8 cellular contexts compared by ENCODE assay signal in genomic region chr21:45018131-45019075, GRCh38. TPM values are rescaled to one million over a fixed set of nuclear protein-coding genes. Genes with fewer than 3 reads are reported as not detected.
DNase-seq lines count a peak whose midpoint lies in the region; ATAC-seq and TF ChIP-seq lines count a peak whose summit lies in the region.

No MANE protein-coding gene starts in this region.

- peaks cover 36% of the 10 kb centered on the region for H3K27me3 ChIP-seq in lower lobe of right lung (ENCODE audit: low read depth)
- H3K27me3 ChIP-seq in upper lobe of right lung, result peaks cover 12% of the 10 kb centered on the region

- intact Hi-C loops in activated naive CD4-positive, alpha-beta T cell treated with anti-CD3 and anti-CD28 coated beads for 36 hours (cut with micrococcal nuclease), result no loop called here
- intact Hi-C loops in lower lobe of right lung (cut with DNase I) (no loop called here), upper lobe of right lung (cut with DNase I) (no loop called here)

- peak overlapping the region; percentile 56 for H3K4me3 Mint-ChIP-seq in activated naive CD4-positive, alpha-beta T cell treated with anti-CD3 and anti-CD28 coated beads for 36 hours
- H3K4me3 Mint-ChIP-seq in central memory CD8-positive, alpha-beta T cell, result peak overlapping the region; percentile 73

- peaks cover under 1% of the 10 kb centered on the region for H3K9me3 Mint-ChIP-seq in activated naive CD4-positive, alpha-beta T cell treated with anti-CD3 and anti-CD28 coated beads for 36 hours
- H3K9me3 Mint-ChIP-seq in central memory CD8-positive, alpha-beta T cell, result peaks cover 1% of the 10 kb centered on the region

- DNase-seq in activated naive CD4-positive, alpha-beta T cell treated with anti-CD3 and anti-CD28 coated beads for 36 hours, result no peak
- DNase-seq in activated naive CD4-positive, alpha-beta T cell (lab: John Stamatoyannopoulos, UW), result no peak
- DNase-seq in central memory CD8-positive, alpha-beta T cell (ENCODE audit: low spot score in 2 of 2), result no peak
- DNase-seq in lower lobe of right lung (peak; percentile 42), upper lobe of right lung (peak; percentile 65), GM10266 (ENCODE audit: extremely low spot score) (no peak)

- no peaks in the 10 kb centered on the region for H3K36me3 Mint-ChIP-seq in activated naive CD4-positive, alpha-beta T cell treated with anti-CD3 and anti-CD28 coated beads for 36 hours (ENCODE audit: low read depth)
- H3K36me3 Mint-ChIP-seq in central memory CD8-positive, alpha-beta T cell (ENCODE audit: insufficient read depth), result peaks cover 2% of the 10 kb centered on the region

- H3K27ac Mint-ChIP-seq in activated naive CD4-positive, alpha-beta T cell treated with anti-CD3 and anti-CD28 coated beads for 36 hours, result no peak overlapping the region
- no peak overlapping the region for H3K27ac Mint-ChIP-seq in central memory CD8-positive, alpha-beta T cell (ENCODE audit: low read depth)

- H3K4me1 ChIP-seq in lower lobe of right lung (no peaks in the 10 kb centered on the region), upper lobe of right lung (no peaks in the 10 kb centered on the region)

- no peak for TF ChIP-seq CTCF in lower lobe of right lung (IDR thresholded peaks at IDR 0.05)
- TF ChIP-seq CTCF in upper lobe of right lung (IDR thresholded peaks at IDR 0.05), result no peak
- no peak for TF ChIP-seq CTCF in GM10266 (IDR thresholded peaks at IDR 0.05; ENCODE audit: control insufficient read depth, insufficient read depth, low read depth, missing control alignments)

- H3K27ac ChIP-seq in lower lobe of right lung, result peak overlapping the region; percentile 67
- peak overlapping the region; percentile 47 for H3K27ac ChIP-seq in upper lobe of right lung

- H3K4me3 ChIP-seq in lower lobe of right lung (peak overlapping the region; percentile 45), upper lobe of right lung (peak overlapping the region; percentile 45)

- CTCF ChIA-PET in activated naive CD4-positive, alpha-beta T cell treated with anti-CD3 and anti-CD28 coated beads for 36 hours (lab: Charles Lee), result no interaction called here

- H3K9me3 ChIP-seq in lower lobe of right lung (peaks cover 4% of the 10 kb centered on the region), upper lobe of right lung (no peaks in the 10 kb centered on the region)

- H3K27me3 Mint-ChIP-seq in activated naive CD4-positive, alpha-beta T cell treated with anti-CD3 and anti-CD28 coated beads for 36 hours (ENCODE audit: low read depth), result peaks cover 28% of the 10 kb centered on the region
- peaks cover 66% of the 10 kb centered on the region for H3K27me3 Mint-ChIP-seq in central memory CD8-positive, alpha-beta T cell

- H3K4me1 Mint-ChIP-seq in activated naive CD4-positive, alpha-beta T cell treated with anti-CD3 and anti-CD28 coated beads for 36 hours (ENCODE audit: low read depth), result peaks cover 6% of the 10 kb centered on the region
- peaks cover 7% of the 10 kb centered on the region for H3K4me1 Mint-ChIP-seq in central memory CD8-positive, alpha-beta T cell

- no peak for ATAC-seq in central memory CD8-positive, alpha-beta T cell (replicated peaks; ENCODE audit: extremely low read depth, poor library complexity, severe bottlenecking)
- peak; percentile 2 to 39 for ATAC-seq in lower lobe of right lung
- peak; percentile 39 for ATAC-seq in upper lobe of right lung
- no peak for ATAC-seq in HG02852 (IDR thresholded peaks at IDR 0.05; ENCODE audit: unreplicated experiment)
- ATAC-seq in GM18907 (IDR thresholded peaks at IDR 0.05; ENCODE audit: unreplicated experiment), result no peak

- H3K36me3 ChIP-seq in lower lobe of right lung, result no peaks in the 10 kb centered on the region
- H3K36me3 ChIP-seq in upper lobe of right lung, result no peaks in the 10 kb centered on the region

RNA-seq across cellular contexts. Expression of gene ADARB1, which starts 56.0 kb away (rescaled TPM):
- total RNA-seq in activated naive CD4-positive, alpha-beta T cell treated with anti-CD3 and anti-CD28 coated beads for 36 hours, result 10 to 100 TPM; 30.1 to 33.3 TPM
- total RNA-seq in lower lobe of right lung, result 48.2 TPM
- 73.6 TPM for total RNA-seq in upper lobe of right lung

Comparison
In these comparisons a context has a peak if more than half of its experiments do, and no peak if none do; other contexts are left out.
1. DNase-seq: peak in lower lobe of right lung (single experiment) and upper lobe of right lung (single experiment); none in activated naive CD4-positive, alpha-beta T cell treated with anti-CD3 and anti-CD28 coated beads for 36 hours (single experiment), activated naive CD4-positive, alpha-beta T cell (0 of 4), central memory CD8-positive, alpha-beta T cell (0 of 2) and GM10266 (single experiment).
2. ATAC-seq: peak in lower lobe of right lung (2 of 2) and upper lobe of right lung (single experiment); none in central memory CD8-positive, alpha-beta T cell (single experiment), HG02852 (single experiment) and GM18907 (single experiment).